Comparison of ENCODE assay signal across 9 cellular contexts in genomic region chr13:104773775-104774174, GRCh38.
DNase-seq lines count a peak whose midpoint lies in the region; ATAC-seq and TF ChIP-seq lines count a peak whose summit lies in the region.
"Had no signal": no experiment of that assay in that cellular context is flagged by ENCODE, and none has a peak within 500 bp of the region (broad histone marks: within the 10 kb centered on the region; RNA-seq: fewer than 3 reads in every experiment).

No MANE protein-coding gene starts in this region.

- no peaks in the 10 kb centered on the region for H3K4me1 ChIP-seq in colonic mucosa
- H3K4me1 ChIP-seq: BLaER1 treated with 17β-estradiol and CSF1 and Interleukin-3, amounts not matched to agents 10 nM and 100 nM had no signal

- H3K36me3 ChIP-seq in colonic mucosa, result no peaks in the 10 kb centered on the region
- H3K36me3 ChIP-seq: BLaER1 treated with 17β-estradiol and CSF1 and Interleukin-3, amounts not matched to agents 10 nM and 100 nM had no signal

- peaks cover 9% of the 10 kb centered on the region for H3K9me3 Mint-ChIP-seq in nephron

- no peak overlapping the region for H3K4me3 Mint-ChIP-seq in nephron

- no peaks in the 10 kb centered on the region for H3K27me3 Mint-ChIP-seq in nephron (ENCODE audit: low read depth)

- no peak overlapping the region for H3K4me3 ChIP-seq in colonic mucosa
- H3K4me3 ChIP-seq: BLaER1 treated with 17β-estradiol and CSF1 and Interleukin-3, amounts not matched to agents 10 nM and 100 nM had no signal

- H3K4me1 Mint-ChIP-seq in nephron, result no peaks in the 10 kb centered on the region

- no peaks in the 10 kb centered on the region for H3K36me3 Mint-ChIP-seq in nephron (ENCODE audit: low read depth)

- peak; percentile 68 for ATAC-seq in HG02981 (IDR thresholded peaks at IDR 0.05; ENCODE audit: unreplicated experiment)

- TF ChIP-seq CTCF in colonic mucosa (IDR thresholded peaks at IDR 0.05) (peak; percentile 35), nephron (IDR thresholded peaks at IDR 0.05; ENCODE audit: unreplicated experiment in 3 of 3) (peak; percentile 18 to 55 (median 25))

- H3K9ac ChIP-seq in colonic mucosa (ENCODE audit: low read depth in 2 of 2, low read length in 2 of 2), result no peak overlapping the region
- H3K9ac ChIP-seq: BLaER1 treated with 17β-estradiol and CSF1 and Interleukin-3, amounts not matched to agents 10 nM and 100 nM had no signal

- no peak overlapping the region for H3K27ac Mint-ChIP-seq in nephron

- no peak overlapping the region for H3K27ac ChIP-seq in colonic mucosa
- H3K27ac ChIP-seq: BLaER1 treated with 17β-estradiol and CSF1 and Interleukin-3, amounts not matched to agents 10 nM and 100 nM had no signal

- no peaks in the 10 kb centered on the region for H3K9me3 ChIP-seq in colonic mucosa
- H3K9me3 ChIP-seq: BLaER1 treated with 17β-estradiol and CSF1 and Interleukin-3, amounts not matched to agents 10 nM and 100 nM had no signal

- DNase-seq in NCI-H2081 (lab: John Stamatoyannopoulos, UW), result peak; percentile 35 to 50
- no peak for DNase-seq in NCI-H2081 treated with DMSO at 0.1 percent for 48 hours (lab: John Stamatoyannopoulos, UW)
- peak; percentile 7 for DNase-seq in NCI-H524 treated with DMSO at 0.1 percent for 48 hours (lab: John Stamatoyannopoulos, UW)
- DNase-seq in colonic mucosa, result no peak
- DNase-seq in activated naive CD4-positive, alpha-beta T cell (lab: John Stamatoyannopoulos, UW), result no peak
- no peak for DNase-seq in germinal center (ENCODE audit: low spot score)

- no peaks in the 10 kb centered on the region for H3K27me3 ChIP-seq in colonic mucosa
- H3K27me3 ChIP-seq: BLaER1 treated with 17β-estradiol and CSF1 and Interleukin-3, amounts not matched to agents 10 nM and 100 nM had no signal

- intact Hi-C loops in colonic mucosa (cut with DNase I), result loop anchor here (10.0 kb wide), 2 partner anchors 1761 to 1851 kb away; partner anchors contain the start of gene EFNB2

Comparison
In these comparisons a context has a peak if more than half of its experiments do, and no peak if none do; other contexts are left out.
1. DNase-seq: peak in NCI-H2081 (2 of 2) and NCI-H524 treated with DMSO at 0.1 percent for 48 hours (single experiment); none in NCI-H2081 treated with DMSO at 0.1 percent for 48 hours (single experiment), colonic mucosa (single experiment), activated naive CD4-positive, alpha-beta T cell (0 of 4) and germinal center (single experiment).